ENCODE assay signal across 18 cellular contexts in the genomic region with DNA sequence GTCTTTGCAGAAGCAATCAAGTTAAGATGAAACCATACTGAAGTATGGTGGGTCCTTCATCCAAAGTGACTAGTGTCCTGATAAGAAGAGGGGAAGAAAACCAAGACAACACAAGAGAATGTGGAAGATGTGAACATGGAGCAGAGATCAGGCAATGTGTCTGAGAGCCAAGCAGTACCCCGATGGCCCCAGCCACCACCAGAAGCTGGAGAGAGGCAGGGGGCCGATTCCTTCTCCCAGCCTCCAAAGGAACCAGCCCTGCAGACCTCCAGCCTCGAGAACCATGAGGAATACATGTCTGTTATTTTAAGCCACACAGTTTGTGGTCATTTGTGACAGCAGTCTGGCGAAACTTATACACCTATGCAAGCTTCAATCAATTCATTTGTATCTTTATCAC.
A peak's percentile ranks its signal among the peaks of the same experiment; 100 is the strongest.
DNase-seq lines count a peak whose midpoint lies in the region; ATAC-seq, FAIRE-seq and TF ChIP-seq lines count a peak whose summit lies in the region.
"Had no signal": no experiment of that assay in that cellular context is flagged by ENCODE, and none has a peak within 500 bp of the region (broad histone marks: within the 10 kb centered on the region; RNA-seq: fewer than 3 reads in every experiment).

No MANE protein-coding gene starts in this region.

- no peaks in the 10 kb centered on the region for H3K9me3 Mint-ChIP-seq in activated naive CD4-positive, alpha-beta T cell treated with anti-CD3 and anti-CD28 coated beads, Interleukin-2, amount 50 U/mL, for 72 hours
- H3K9me3 Mint-ChIP-seq in activated naive CD4-positive, alpha-beta T cell treated with anti-CD3 and anti-CD28 coated beads, Interleukin-2, amount 10 ng/mL, durations not matched to agents 7 days and 5 days = no peaks in the 10 kb centered on the region
- H3K9me3 Mint-ChIP-seq: CD4-positive, alpha-beta memory T cell; GM23338; HFFc6 had no signal

- no peaks in the 10 kb centered on the region for H3K79me2 ChIP-seq in OCI-LY3 (ENCODE audit: low read length)

- H3K27ac ChIP-seq in OCI-LY3 (ENCODE audit: low read length) (no peak overlapping the region), neuronal stem cell (replicated peaks; ENCODE audit: low read length) (no peak overlapping the region)

- no peak overlapping the region for H2AK5ac ChIP-seq in neuronal stem cell (ENCODE audit: low read depth, low read length)

- H3K27me3 ChIP-seq in OCI-LY3 (ENCODE audit: low read depth, low read length) (no peaks in the 10 kb centered on the region), neuronal stem cell (ENCODE audit: control insufficient read depth in 3 of 3, insufficient read depth in 3 of 3, low read depth in 1 of 3, low read length in 3 of 3) (peaks cover 0 to 3% (median 0%) of the 10 kb centered on the region in 3 experiments)

- no peak for DNase-seq in activated naive CD4-positive, alpha-beta T cell treated with anti-CD3 and anti-CD28 coated beads, Interleukin-2, amount 50 U/mL, for 72 hours (ENCODE audit: low spot score in 2 of 2)
- no peak for DNase-seq in activated naive CD4-positive, alpha-beta T cell treated with anti-CD3 and anti-CD28 coated beads, Interleukin-2, amount 10 ng/mL, durations not matched to agents 7 days and 5 days
- DNase-seq in H54 (ENCODE audit: insufficient read length, low spot score) (no peak), neuronal stem cell (ENCODE audit: low spot score) (no peak), germinal center (ENCODE audit: low spot score) (no peak)
- DNase-seq: C1 segment of cervical spinal cord; Calu3; CD4-positive, alpha-beta memory T cell; COR-L47; DMS53; DMS79 treated with DMSO at 0.1 percent for 48 hours; GF-D8; HFFc6 had no signal

- H3K18ac ChIP-seq in neuronal stem cell (ENCODE audit: low read length) = peak overlapping the region; percentile 45

- H3K4ac ChIP-seq in neuronal stem cell (ENCODE audit: low read length) = no peak overlapping the region

- no peaks in the 10 kb centered on the region for H3K4me1 Mint-ChIP-seq in activated naive CD4-positive, alpha-beta T cell treated with anti-CD3 and anti-CD28 coated beads, Interleukin-2, amount 10 ng/mL, durations not matched to agents 7 days and 5 days
- H3K4me1 Mint-ChIP-seq: CD4-positive, alpha-beta memory T cell had no signal

- peak overlapping the region; percentile 27; the same call in 1 of the 2 replicates for H2AFZ ChIP-seq in OCI-LY3 (ENCODE audit: low read depth, low read length)
- no peak overlapping the region for H2AFZ ChIP-seq in neuronal stem cell (ENCODE audit: low read length)
- H2AFZ ChIP-seq: GM23338 had no signal

- no peak for TF ChIP-seq CTCF in OCI-LY3 (IDR thresholded peaks at IDR 0.05; ENCODE audit: low read depth, low read length)

- H3K9me3 ChIP-seq in OCI-LY3 (ENCODE audit: insufficient read depth, low read length) = no peaks in the 10 kb centered on the region
- H3K9me3 ChIP-seq in neuronal stem cell (replicated peaks in 1 of 2; ENCODE audit: control insufficient read depth in 2 of 2, insufficient read depth in 1 of 2, low read depth in 1 of 2, low read length in 2 of 2) = no peaks in the 10 kb centered on the region
- H3K9me3 ChIP-seq: HAP-1 had no signal

- H2BK5ac ChIP-seq in neuronal stem cell (ENCODE audit: low read length) = no peak overlapping the region

- ATAC-seq in activated naive CD4-positive, alpha-beta T cell treated with anti-CD3 and anti-CD28 coated beads, Interleukin-2, amount 50 U/mL, for 72 hours = peak; percentile 21 to 74
- ATAC-seq: GM23338 had no signal

- H2BK120ac ChIP-seq in neuronal stem cell (ENCODE audit: low read depth, low read length) = no peak overlapping the region

- no CpG with 5 or more reads among the region's 4 CpGs for WGBS in neuronal stem cell (ENCODE audit: extremely low coverage in 2 of 2, insufficient read length in 2 of 2, insufficient replicate concordance in 1 of 2), 2 donors

- peaks cover 7% of the 10 kb centered on the region for H3K27me3 Mint-ChIP-seq in activated naive CD4-positive, alpha-beta T cell treated with anti-CD3 and anti-CD28 coated beads, Interleukin-2, amount 10 ng/mL, durations not matched to agents 7 days and 5 days

- H3K4me2 ChIP-seq in OCI-LY3 (ENCODE audit: low read length) = no peak overlapping the region
- no peak overlapping the region for H3K4me2 ChIP-seq in neuronal stem cell (ENCODE audit: insufficient read depth, low read length, poor library complexity, severe bottlenecking)
- H3K4me2 ChIP-seq: GM23338 had no signal

- no peak overlapping the region for H3K14ac ChIP-seq in neuronal stem cell (ENCODE audit: low read length)

- H4K20me1 ChIP-seq in OCI-LY3 (ENCODE audit: insufficient read depth, low read length) = no peaks in the 10 kb centered on the region

- H3K79me1 ChIP-seq in neuronal stem cell (ENCODE audit: low read depth, low read length) = no peaks in the 10 kb centered on the region

- H3K9ac ChIP-seq in OCI-LY3 (ENCODE audit: low read length) (no peak overlapping the region), neuronal stem cell (ENCODE audit: low read depth, low read length, poor library complexity) (no peak overlapping the region)

- H3K4me3 ChIP-seq in OCI-LY3 (ENCODE audit: low read length) (no peak overlapping the region), neuronal stem cell (ENCODE audit: low read length in 2 of 2) (no peak overlapping the region)
- H3K4me3 ChIP-seq: GM23338, HAP-1 had no signal

- no peak overlapping the region for H4K91ac ChIP-seq in neuronal stem cell (ENCODE audit: low read depth, low read length, poor library complexity)

- H3K4me3 Mint-ChIP-seq in activated naive CD4-positive, alpha-beta T cell treated with anti-CD3 and anti-CD28 coated beads, Interleukin-2, amount 10 ng/mL, durations not matched to agents 7 days and 5 days = no peak overlapping the region
- H3K4me3 Mint-ChIP-seq: CD4-positive, alpha-beta memory T cell; GM23338; HFFc6 had no signal

- TF ChIP-seq POLR2A in H54 (IDR thresholded peaks at IDR 0.05; ENCODE audit: low read depth, low read length) = no peak

- peak; percentile 48 for FAIRE-seq in H54 (lab: Jason Lieb, UNC)
- FAIRE-seq: GM12891, GM18507 had no signal

- no peak overlapping the region for H2BK12ac ChIP-seq in neuronal stem cell (ENCODE audit: low read length)

- H2BK15ac ChIP-seq in neuronal stem cell (ENCODE audit: low read length) = no peak overlapping the region

- H3K4me1 ChIP-seq in OCI-LY3 (ENCODE audit: low read length) (no peaks in the 10 kb centered on the region), neuronal stem cell (ENCODE audit: control insufficient read depth in 2 of 2, insufficient read depth in 1 of 2, low read depth in 1 of 2, low read length in 2 of 2) (peaks cover 0 to 2% of the 10 kb centered on the region in 2 donors)
- H3K4me1 ChIP-seq: HAP-1 had no signal

- H3K36me3 ChIP-seq in OCI-LY3 (replicated peaks; ENCODE audit: low read depth, low read length) = no peaks in the 10 kb centered on the region
- no peaks in the 10 kb centered on the region for H3K36me3 ChIP-seq in neuronal stem cell (replicated peaks in 1 of 2; ENCODE audit: control insufficient read depth in 2 of 2, insufficient read depth in 2 of 2, low read length in 2 of 2)
- H3K36me3 ChIP-seq: HAP-1 had no signal

- CTCF ChIA-PET in activated naive CD4-positive, alpha-beta T cell treated with anti-CD3 and anti-CD28 coated beads, Interleukin-2, amount 10 ng/mL, durations not matched to agents 7 days and 5 days (lab: Charles Lee) = no interaction called here

- H3K36me3 Mint-ChIP-seq in activated naive CD4-positive, alpha-beta T cell treated with anti-CD3 and anti-CD28 coated beads, Interleukin-2, amount 50 U/mL, for 72 hours = no peaks in the 10 kb centered on the region
- H3K36me3 Mint-ChIP-seq in activated naive CD4-positive, alpha-beta T cell treated with anti-CD3 and anti-CD28 coated beads, Interleukin-2, amount 10 ng/mL, durations not matched to agents 7 days and 5 days = no peaks in the 10 kb centered on the region
- H3K36me3 Mint-ChIP-seq: CD4-positive, alpha-beta memory T cell had no signal

- no peak overlapping the region for H3K23ac ChIP-seq in neuronal stem cell (ENCODE audit: low read depth, low read length, poor library complexity)

- no peak overlapping the region for H4K8ac ChIP-seq in neuronal stem cell (ENCODE audit: low read depth, low read length)

- no peak overlapping the region for H3K27ac Mint-ChIP-seq in activated naive CD4-positive, alpha-beta T cell treated with anti-CD3 and anti-CD28 coated beads, Interleukin-2, amount 50 U/mL, for 72 hours
- no peak overlapping the region for H3K27ac Mint-ChIP-seq in activated naive CD4-positive, alpha-beta T cell treated with anti-CD3 and anti-CD28 coated beads, Interleukin-2, amount 10 ng/mL, durations not matched to agents 7 days and 5 days
- H3K27ac Mint-ChIP-seq: CD4-positive, alpha-beta memory T cell; GM23338; HFFc6 had no signal
